Comparison of ENCODE assay signal across 8 cellular contexts in genomic region chr9:137236238-137236935, GRCh38. TPM values are rescaled to one million over a fixed set of nuclear protein-coding genes. Genes with fewer than 3 reads are reported as not detected.
A peak's percentile ranks its signal among the peaks of the same experiment; 100 is the strongest.
DNase-seq lines count a peak whose midpoint lies in the region; ATAC-seq lines count a peak whose summit lies in the region.

No MANE protein-coding gene starts in this region.

- H3K9ac ChIP-seq in adipocyte (ENCODE audit: low read length) (no peak overlapping the region), rectal smooth muscle tissue (ENCODE audit: low read length) (no peak overlapping the region)

- intact Hi-C loops in left cardiac atrium (cut with DNase I): no loop called here
- intact Hi-C loops in aorta (cut with DNase I): no loop called here

- H3K36me3 ChIP-seq in adipocyte (ENCODE audit: control insufficient read depth, insufficient read depth, low read length, severe bottlenecking) (no peaks in the 10 kb centered on the region), rectal smooth muscle tissue (ENCODE audit: control insufficient read depth, insufficient read depth, low read length) (no peaks in the 10 kb centered on the region), aorta (ENCODE audit: control insufficient read depth in 1 of 2, insufficient read depth in 2 of 2, low read length in 1 of 2) (no peaks in the 10 kb centered on the region)

- H3K9me3 ChIP-seq in adipocyte (ENCODE audit: control insufficient read depth, low read length) (no peaks in the 10 kb centered on the region), aorta (ENCODE audit: control insufficient read depth, low read length) (no peaks in the 10 kb centered on the region)

- DNase-seq in 8988T: peak; percentile 100
- peak; percentile 52 for DNase-seq in NCI-H1436 treated with DMSO at 0.1 percent for 48 hours (lab: John Stamatoyannopoulos, UW)
- DNase-seq in T follicular helper cell (ENCODE audit: low read depth): peak; percentile 88
- peak; percentile 89 for DNase-seq in adipocyte (ENCODE audit: low read depth)
- peak; percentile 91 for DNase-seq in left cardiac atrium
- DNase-seq in aorta: peak; percentile 86 to 95

- H3K27me3 ChIP-seq in adipocyte (replicated peaks; ENCODE audit: control insufficient read depth, insufficient read depth, low read length) (peaks cover 13% of the 10 kb centered on the region), rectal smooth muscle tissue (ENCODE audit: control insufficient read depth, insufficient read depth, low read length) (peaks cover 19% of the 10 kb centered on the region), aorta (ENCODE audit: control insufficient read depth in 1 of 2, insufficient read depth in 2 of 2, low read length in 1 of 2) (peaks cover 0 to 2% of the 10 kb centered on the region in 2 donors)

- H3K4me1 ChIP-seq in adipocyte (ENCODE audit: control insufficient read depth, insufficient read depth, low read length) (peaks cover 19% of the 10 kb centered on the region), rectal smooth muscle tissue (ENCODE audit: control insufficient read depth, insufficient read depth, low read length) (peaks cover 11% of the 10 kb centered on the region), aorta (ENCODE audit: control insufficient read depth in 1 of 2, insufficient read depth in 2 of 2, low read length in 2 of 2) (no peaks in the 10 kb centered on the region)

- 15 to 16% methylated on average over 31 of the region's 31 CpGs for WGBS in aorta, 2 donors

- H3K27ac ChIP-seq in rectal smooth muscle tissue (ENCODE audit: low read depth, low read length) (no peak overlapping the region), aorta (ENCODE audit: low read depth in 1 of 2, low read length in 2 of 2) (no peak overlapping the region)

- ATAC-seq in GM18867 (IDR thresholded peaks at IDR 0.05; ENCODE audit: unreplicated experiment) (peak; percentile 18), left cardiac atrium (peak; percentile 28 to 36), aorta (ENCODE audit: low FRiP score) (peak; percentile 60)

- H3K4me3 ChIP-seq in adipocyte (ENCODE audit: low read length) (no peak overlapping the region), rectal smooth muscle tissue (ENCODE audit: low read length) (peak overlapping the region; percentile 41), aorta (ENCODE audit: low read length in 2 of 2) (no peak overlapping the region)

RNA-seq across cellular contexts. Expression of gene TUBB4B, which starts 4.7 kb away (rescaled TPM):
- total RNA-seq in left cardiac atrium (100 to 1,000 TPM; 324 to 437 TPM), aorta (100 to 1,000 TPM in 1 of 2 donors, 10 to 100 TPM in 1; 86.9 to 152 TPM)
- 100 to 1,000 TPM in 1 of 2 donors, 10 to 100 TPM in 1; 94.2 to 128 TPM for polyA plus RNA-seq in aorta

RNA-seq across cellular contexts. Expression of gene SLC34A3, which starts 5.7 kb away (rescaled TPM):
- total RNA-seq in left cardiac atrium: not detected
- not detected for total RNA-seq in aorta
- polyA plus RNA-seq in aorta: not detected

RNA-seq across cellular contexts. Expression of gene RNF224, which starts 9.1 kb away (rescaled TPM):
- total RNA-seq in left cardiac atrium (not detected), aorta (not detected)
- under 1 TPM; 0.08 to 0.25 TPM for polyA plus RNA-seq in aorta

RNA-seq across cellular contexts. Expression of gene CYSRT1, which starts 11.4 kb away (rescaled TPM):
- under 1 TPM in 1 of 2 donors, not detected in 1; 0.62 TPM for total RNA-seq in left cardiac atrium
- not detected for total RNA-seq in aorta
- polyA plus RNA-seq in aorta: 1 to 10 TPM in 1 of 2 donors, not detected in 1; 1.1 TPM

RNA-seq across cellular contexts. Expression of gene RNF208, which starts 14.3 kb away (rescaled TPM):
- total RNA-seq in left cardiac atrium (10 to 100 TPM; 15.6 to 18.1 TPM), aorta (1 to 10 TPM; 2.2 to 3.4 TPM)
- 10 to 100 TPM in 1 of 2 donors, 1 to 10 TPM in 1; 2.9 to 11.8 TPM for polyA plus RNA-seq in aorta
